Comparison of ENCODE assay signal across 8 cellular contexts in the genomic region with DNA sequence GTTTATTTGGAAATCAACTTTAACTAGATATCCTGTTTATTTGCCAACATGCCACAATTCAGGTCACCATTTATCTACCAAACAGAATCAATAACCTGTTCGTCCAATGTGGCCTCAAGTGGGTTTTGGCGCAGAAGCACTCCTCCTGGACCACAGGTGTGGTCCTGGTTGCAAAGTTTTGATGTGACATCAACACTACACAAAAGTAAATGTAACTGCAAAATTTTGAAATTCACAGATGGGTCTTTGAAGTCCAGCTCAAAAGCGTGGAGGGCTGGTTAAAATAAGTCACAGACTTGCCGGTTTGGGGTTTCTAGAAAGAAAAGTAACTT. TPM values are rescaled to one million over a fixed set of nuclear protein-coding genes. Genes with fewer than 3 reads are reported as not detected.
DNase-seq lines count a peak whose midpoint lies in the region; ATAC-seq, FAIRE-seq and TF ChIP-seq lines count a peak whose summit lies in the region.

No MANE protein-coding gene starts in this region.

- H3K36me3 ChIP-seq in right atrium auricular region (no peaks in the 10 kb centered on the region), adipocyte (ENCODE audit: control insufficient read depth, insufficient read depth, low read length, severe bottlenecking) (no peaks in the 10 kb centered on the region), lower lobe of right lung (no peaks in the 10 kb centered on the region), uterus (no peaks in the 10 kb centered on the region)

- peak overlapping the region in 1 of 2 donors; percentile 20 for H3K27ac ChIP-seq in right atrium auricular region
- H3K27ac ChIP-seq in lower lobe of right lung, result peak overlapping the region; percentile 87
- no peak overlapping the region for H3K27ac ChIP-seq in uterus

- H3K4me1 ChIP-seq in right atrium auricular region, result peaks cover 0 to 5% of the 10 kb centered on the region in 2 donors
- H3K4me1 ChIP-seq in adipocyte (ENCODE audit: control insufficient read depth, insufficient read depth, low read length), result peaks cover 17% of the 10 kb centered on the region
- peaks cover 16% of the 10 kb centered on the region for H3K4me1 ChIP-seq in lower lobe of right lung
- no peaks in the 10 kb centered on the region for H3K4me1 ChIP-seq in uterus

- intact Hi-C loops in left ventricle myocardium superior (cut with micrococcal nuclease), result no loop called here
- intact Hi-C loops in lower lobe of right lung (cut with DNase I), result no loop called here
- intact Hi-C loops in uterus (cut with DNase I; ENCODE audit: low total_unique reads), result no loop called here

- FAIRE-seq in urothelium cell line (lab: Jason Lieb, UNC) (no peak), GM19239 (lab: Jason Lieb, UNC) (no peak)

- H3K9me3 ChIP-seq in right atrium auricular region, result no peaks in the 10 kb centered on the region
- H3K9me3 ChIP-seq in adipocyte (ENCODE audit: control insufficient read depth, low read length), result no peaks in the 10 kb centered on the region
- no peaks in the 10 kb centered on the region for H3K9me3 ChIP-seq in lower lobe of right lung
- H3K9me3 ChIP-seq in uterus, result no peaks in the 10 kb centered on the region

- TF ChIP-seq POLR2A in uterus (IDR thresholded peaks at IDR 0.05), result no peak

- ATAC-seq in left ventricle myocardium superior, result no peak
- ATAC-seq in lower lobe of right lung, result no peak

- TF ChIP-seq CTCF in right atrium auricular region (IDR thresholded peaks at IDR 0.05) (no peak), lower lobe of right lung (IDR thresholded peaks at IDR 0.05) (no peak), uterus (IDR thresholded peaks at IDR 0.05) (no peak)

- H3K27me3 ChIP-seq in right atrium auricular region, result no peaks in the 10 kb centered on the region
- H3K27me3 ChIP-seq in adipocyte (replicated peaks; ENCODE audit: control insufficient read depth, insufficient read depth, low read length), result no peaks in the 10 kb centered on the region
- H3K27me3 ChIP-seq in lower lobe of right lung (ENCODE audit: low read depth), result no peaks in the 10 kb centered on the region
- no peaks in the 10 kb centered on the region for H3K27me3 ChIP-seq in uterus

- DNase-seq in right atrium auricular region (ENCODE audit: low spot score) (no peak), left ventricle myocardium superior (no peak), adipocyte (ENCODE audit: low read depth) (no peak), lower lobe of right lung (no peak), uterus (no peak), DMS 273 treated with DMSO at 0.1 percent for 48 hours (lab: John Stamatoyannopoulos, UW) (no peak), urothelium cell line (ENCODE audit: low spot score) (no peak), GM19239 (ENCODE audit: insufficient read length, low spot score) (no peak)

- H3K9ac ChIP-seq in adipocyte (ENCODE audit: low read length), result no peak overlapping the region

- H3K4me3 ChIP-seq in right atrium auricular region, result peak overlapping the region; percentile 77 to 92
- peak overlapping the region; percentile 90 for H3K4me3 ChIP-seq in adipocyte (ENCODE audit: low read length)
- peak overlapping the region; percentile 80 for H3K4me3 ChIP-seq in lower lobe of right lung
- H3K4me3 ChIP-seq in uterus, result peak overlapping the region; percentile 89 to 92

RNA-seq across cellular contexts. Expression of a gene that starts 0.5 kb away (rescaled TPM):
- total RNA-seq in right atrium auricular region (10 to 100 TPM; 11.1 to 14.3 TPM), left ventricle myocardium superior (9.5 TPM), lower lobe of right lung (94.0 TPM), uterus (10 to 100 TPM in 3 of 4 donors, 1 to 10 TPM in 1; 3.8 to 31.9 (median 20.6) TPM)

RNA-seq across cellular contexts. Expression of a gene that starts 25.0 kb away (rescaled TPM):
- total RNA-seq in right atrium auricular region, result 1 to 10 TPM; 4.1 to 6.6 TPM
- total RNA-seq in left ventricle myocardium superior, result 5.9 TPM
- 44.1 TPM for total RNA-seq in lower lobe of right lung
- total RNA-seq in uterus, result 10 to 100 TPM in 2 of 4 donors, 1 to 10 TPM in 2; 5.6 to 31.4 (median 10.4) TPM
